9 cellular contexts compared by ENCODE assay signal in the genomic region with DNA sequence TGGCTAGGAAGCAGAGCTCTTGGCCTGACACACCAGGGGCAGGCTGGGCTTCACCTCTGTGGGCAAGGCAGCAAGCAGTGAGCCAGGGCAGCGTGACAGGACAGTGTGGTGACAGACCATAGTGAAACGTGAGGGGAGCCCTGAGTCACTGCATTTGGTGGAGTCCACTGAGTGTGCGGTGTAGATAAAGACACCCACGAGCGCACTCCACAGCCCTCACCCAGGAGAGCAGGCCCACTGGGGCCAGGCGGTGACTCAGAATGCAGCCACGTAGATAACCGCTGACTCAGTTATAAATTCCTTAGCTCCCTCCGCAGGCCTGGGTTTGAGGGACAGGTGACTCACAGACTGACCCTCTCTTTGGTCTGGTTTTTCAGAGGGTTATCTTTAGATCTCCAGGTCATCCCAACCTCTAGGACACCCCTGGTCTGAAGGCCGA.
DNase-seq lines count a peak whose midpoint lies in the region; ATAC-seq and TF ChIP-seq lines count a peak whose summit lies in the region.
"Had no signal": no experiment of that assay in that cellular context is flagged by ENCODE, and none has a peak within 500 bp of the region (broad histone marks: within the 10 kb centered on the region; RNA-seq: fewer than 3 reads in every experiment).

No MANE protein-coding gene starts in this region.

- peak overlapping the region; percentile 62 for H3K9ac ChIP-seq in GM23248

- in situ Hi-C loops in GM23248 (cut with MboI) (no loop called here), gastrocnemius medialis (cut with MboI; ENCODE audit: low sequenced_read_pairs in 4 of 4) (loop anchor here in 2 of 4 donors (25.0 kb wide), 1 partner anchor 583 kb away; a partner anchor contains a TSS)

- peaks cover 53% of the 10 kb centered on the region for H3K4me1 ChIP-seq in GM23248 (ENCODE audit: insufficient read depth)
- peaks cover 19% of the 10 kb centered on the region for H3K4me1 ChIP-seq in RWPE2 (ENCODE audit: insufficient read depth, poor library complexity, severe bottlenecking)
- H3K4me1 ChIP-seq in gastrocnemius medialis: peaks cover 12 to 30% of the 10 kb centered on the region in 2 donors

- H2AFZ ChIP-seq in GM23248: no peak overlapping the region

- H3K9me2 ChIP-seq in GM23248 (ENCODE audit: insufficient read depth): no peaks in the 10 kb centered on the region

- ATAC-seq in RWPE2 (ENCODE audit: low read depth): peak; percentile 90
- peak; percentile 67 to 79 for ATAC-seq in gastrocnemius medialis
- no peak for ATAC-seq in GM19395 (IDR thresholded peaks at IDR 0.05; ENCODE audit: unreplicated experiment)
- no peak for ATAC-seq in GM19351 (IDR thresholded peaks at IDR 0.05; ENCODE audit: unreplicated experiment)

- H3K27ac ChIP-seq in GM23248 (peak overlapping the region; percentile 90), RWPE2 (ENCODE audit: poor library complexity, severe bottlenecking) (peak overlapping the region; percentile 70), gastrocnemius medialis (peak overlapping the region; percentile 65 to 96 (median 78))

- TF ChIP-seq POLR2A in gastrocnemius medialis (IDR thresholded peaks at IDR 0.05): peak; percentile 15 to 23

- 0 to 2% methylated on average over 10 of the region's 10 CpGs for WGBS in GM23248 (ENCODE audit: low coverage in 1 of 2, low lambda C conversion rate in 2 of 2, missing lambda C conversion rate in 2 of 2), 2 experiments

- no peaks in the 10 kb centered on the region for H3K79me2 ChIP-seq in GM23248 (ENCODE audit: insufficient read depth)

- no peak overlapping the region for H3K4me2 ChIP-seq in GM23248 (ENCODE audit: unreplicated experiment)

- H4K20me1 ChIP-seq in GM23248 (ENCODE audit: insufficient read depth): no peaks in the 10 kb centered on the region

- no peaks in the 10 kb centered on the region for H3K36me3 ChIP-seq in GM23248 (ENCODE audit: low read depth)
- H3K36me3 ChIP-seq in RWPE2 (ENCODE audit: low read depth): no peaks in the 10 kb centered on the region
- H3K36me3 ChIP-seq in gastrocnemius medialis: no peaks in the 10 kb centered on the region

- intact Hi-C loops in gastrocnemius medialis (cut with DNase I; ENCODE audit: low total_unique reads): no loop called here

- DNase-seq in GM23248: peak; percentile 99
- DNase-seq in RWPE2 (ENCODE audit: low spot score): peak; percentile 84
- peak; percentile 80 for DNase-seq in fibroblast of peridontal ligament (ENCODE audit: extremely low read depth)
- DNase-seq in gastrocnemius medialis: peak; percentile 58 to 85
- no peak for DNase-seq in SHP77 (lab: John Stamatoyannopoulos, UW)
- no peak for DNase-seq in activated effector memory CD4-positive, alpha-beta T cell treated with Interleukin-2 at 50 U/mL for 16 hours
- DNase-seq: NCI-H1105 had no signal

- H3K4me3 ChIP-seq in GM23248: no peak overlapping the region
- no peak overlapping the region for H3K4me3 ChIP-seq in RWPE2 (ENCODE audit: severe bottlenecking)
- no peak overlapping the region for H3K4me3 ChIP-seq in gastrocnemius medialis

- TF ChIP-seq CTCF in RWPE2 (IDR thresholded peaks at IDR 0.05; ENCODE audit: poor library complexity, severe bottlenecking) (no peak), gastrocnemius medialis (IDR thresholded peaks at IDR 0.05 in 4 of 5, conservative IDR thresholded peaks at IDR 0.05 in 1 of 5) (no peak)

- no peaks in the 10 kb centered on the region for H3K27me3 ChIP-seq in GM23248 (replicated peaks; ENCODE audit: insufficient read depth)
- H3K27me3 ChIP-seq in RWPE2 (ENCODE audit: insufficient read depth, poor library complexity, severe bottlenecking): no peaks in the 10 kb centered on the region
- no peaks in the 10 kb centered on the region for H3K27me3 ChIP-seq in gastrocnemius medialis

- no peaks in the 10 kb centered on the region for H3K9me3 ChIP-seq in GM23248 (ENCODE audit: low read depth)
- H3K9me3 ChIP-seq in RWPE2 (ENCODE audit: severe bottlenecking): no peaks in the 10 kb centered on the region
- H3K9me3 ChIP-seq in gastrocnemius medialis: no peaks in the 10 kb centered on the region

- H3F3A ChIP-seq in GM23248 (ENCODE audit: insufficient read depth): peaks cover 51% of the 10 kb centered on the region

Comparison
In these comparisons a context has a peak if more than half of its experiments do, and no peak if none do; other contexts are left out.
1. DNase-seq: peak in GM23248 (single experiment), RWPE2 (single experiment), fibroblast of peridontal ligament (single experiment) and gastrocnemius medialis (2 of 2); none in SHP77 (0 of 2) and activated effector memory CD4-positive, alpha-beta T cell treated with Interleukin-2 at 50 U/mL for 16 hours (single experiment).
2. ATAC-seq: peak in RWPE2 (single experiment) and gastrocnemius medialis (2 of 2); none in GM19395 (single experiment) and GM19351 (single experiment).
3. Peak in every context shown above with its lines, with median percentiles within 50 percentile points of each other: H3K27ac ChIP-seq.